In genomic region chr19:38023661-38024574, GRCh38 we compare ENCODE assay signal across 1 cellular context.
TF ChIP-seq lines count a peak whose summit lies in the region.

No MANE protein-coding gene starts in this region.

TF ChIP-seq in IMR-90, 13 proteins besides CTCF, POLR2A, EP300 and RAD21:
- TF ChIP-seq MXI1 (IDR thresholded peaks at IDR 0.05; ENCODE audit: borderline replicate concordance, low read depth, low read length) = no peak
- TF ChIP-seq USF2 (IDR thresholded peaks at IDR 0.05; ENCODE audit: low read depth, low read length) = no peak
- no peak for TF ChIP-seq BHLHE40 (IDR thresholded peaks at IDR 0.05; ENCODE audit: low read depth, low read length)
